9 cellular contexts compared by ENCODE assay signal in genomic region chr11:12075822-12076821, GRCh38. TPM values are rescaled to one million over a fixed set of nuclear protein-coding genes. Genes with fewer than 3 reads are reported as not detected.
DNase-seq lines count a peak whose midpoint lies in the region; TF ChIP-seq lines count a peak whose summit lies in the region.
"Had no signal": no experiment of that assay in that cellular context is flagged by ENCODE, and none has a peak within 500 bp of the region (broad histone marks: within the 10 kb centered on the region; RNA-seq: fewer than 3 reads in every experiment).

No MANE protein-coding gene starts in this region.

- peak; percentile 23 to 98 (median 83) for TF ChIP-seq EP300 in sigmoid colon (IDR thresholded peaks at IDR 0.05)

- DNase-seq in GM03348 (ENCODE audit: low spot score) = peak; percentile 90
- peak; percentile 99 for DNase-seq in fibroblast of villous mesenchyme (ENCODE audit: low read depth)
- DNase-seq in sigmoid colon = peak; percentile 83
- DNase-seq in effector CD4-positive, alpha-beta T cell = no peak
- no peak for DNase-seq in HuH-7 (ENCODE audit: low spot score)
- DNase-seq in DMS53 treated with DMSO at 0.1 percent for 48 hours (lab: John Stamatoyannopoulos, UW; ENCODE audit: unreplicated experiment) = no peak
- no peak for DNase-seq in NCI-H1694 (lab: John Stamatoyannopoulos, UW)
- DNase-seq: H7 had no signal

- TF ChIP-seq CTCF in WI38 (IDR thresholded peaks at IDR 0.05; ENCODE audit: low read depth, low read length) (no peak), fibroblast of villous mesenchyme (IDR thresholded peaks at IDR 0.05; ENCODE audit: insufficient read depth, low read depth, low read length) (no peak), sigmoid colon (IDR thresholded peaks at IDR 0.05) (no peak)

- intact Hi-C loops in sigmoid colon (cut with DNase I) = no loop called here

- no peaks in the 10 kb centered on the region for H3K27me3 ChIP-seq in sigmoid colon

- peak overlapping the region; percentile 68 to 91 (median 85) for H3K27ac ChIP-seq in sigmoid colon

- TF ChIP-seq POLR2A in sigmoid colon (IDR thresholded peaks at IDR 0.05) = no peak

- peak overlapping the region; percentile 44 for H3K4me3 ChIP-seq in WI38 (ENCODE audit: low read depth, low read length)
- H3K4me3 ChIP-seq in fibroblast of villous mesenchyme (ENCODE audit: low read depth, low read length) = no peak overlapping the region
- H3K4me3 ChIP-seq in sigmoid colon = no peak overlapping the region

- no peaks in the 10 kb centered on the region for H3K9me3 ChIP-seq in sigmoid colon

- WGBS in sigmoid colon, 2 donors = 77 to 84% methylated on average over 15 of the region's 15 CpGs

- H3K36me3 ChIP-seq in sigmoid colon = no peaks in the 10 kb centered on the region

- H3K4me1 ChIP-seq in sigmoid colon = peaks cover 0 to 30% (median 26%) of the 10 kb centered on the region in 4 donors

RNA-seq across cellular contexts. Expression of gene MICAL2, which starts 34.3 kb away (rescaled TPM):
- 164 and 323 TPM in 2 replicates for total RNA-seq in fibroblast of villous mesenchyme
- total RNA-seq in sigmoid colon = 100 to 1,000 TPM; 115 to 145 (median 130) TPM
- polyA plus RNA-seq in sigmoid colon = 10 to 100 TPM; 36.6 to 92.2 (median 91.1) TPM

Comparison
In these comparisons a context has a peak if more than half of its experiments do, and no peak if none do; other contexts are left out.
1. DNase-seq: peak in GM03348 (single experiment), fibroblast of villous mesenchyme (single experiment) and sigmoid colon (single experiment); none in effector CD4-positive, alpha-beta T cell (single experiment), HuH-7 (single experiment), DMS53 treated with DMSO at 0.1 percent for 48 hours (single experiment) and NCI-H1694 (single experiment).